In genomic region chr11:2991477-2992233, GRCh38 we compare ENCODE assay signal across 8 cellular contexts. TPM values are rescaled to one million over a fixed set of nuclear protein-coding genes. Genes with fewer than 3 reads are reported as not detected.
A peak's percentile ranks its signal among the peaks of the same experiment; 100 is the strongest.
DNase-seq lines count a peak whose midpoint lies in the region; ATAC-seq and TF ChIP-seq lines count a peak whose summit lies in the region.

No MANE protein-coding gene starts in this region.

- no peaks in the 10 kb centered on the region for H3K9me3 ChIP-seq in RWPE2 (ENCODE audit: severe bottlenecking)
- H3K9me3 ChIP-seq in lower lobe of right lung = no peaks in the 10 kb centered on the region
- no peaks in the 10 kb centered on the region for H3K9me3 ChIP-seq in suprapubic skin

- WGBS in suprapubic skin = 0% methylated on average over 8 of the region's 79 CpGs

- POLR2A ChIA-PET in BJ (lab: Charles Lee) = interaction anchor here (0.7 to 0.9 kb wide), 2 partner anchors 38 to 46 kb away, joined by 3 to 5 read pairs; no protein-coding TSS in a partner anchor

- no peak for TF ChIP-seq POLR2A in suprapubic skin (IDR thresholded peaks at IDR 0.05)

- H3K4me1 ChIP-seq in RWPE2 (ENCODE audit: insufficient read depth, poor library complexity, severe bottlenecking) (peaks cover 18% of the 10 kb centered on the region), lower lobe of right lung (peaks cover 45% of the 10 kb centered on the region), suprapubic skin (peaks cover 52% of the 10 kb centered on the region)

- no peak for TF ChIP-seq CTCF in BJ (IDR thresholded peaks at IDR 0.05; ENCODE audit: insufficient read depth, low read depth, low read length)
- no peak for TF ChIP-seq CTCF in RWPE2 (IDR thresholded peaks at IDR 0.05; ENCODE audit: poor library complexity, severe bottlenecking)
- TF ChIP-seq CTCF in lower lobe of right lung (IDR thresholded peaks at IDR 0.05) = no peak
- TF ChIP-seq CTCF in suprapubic skin (IDR thresholded peaks at IDR 0.05) = no peak

- peak overlapping the region; percentile 77 for H3K27ac ChIP-seq in RWPE2 (ENCODE audit: poor library complexity, severe bottlenecking)
- H3K27ac ChIP-seq in lower lobe of right lung = peak overlapping the region; percentile 91
- peak overlapping the region; percentile 99 for H3K27ac ChIP-seq in suprapubic skin

- DNase-seq in BJ (ENCODE audit: low read depth) (no peak), RWPE2 (ENCODE audit: low spot score) (no peak), dermis blood vessel endothelial cell (peak; percentile 57), lower lobe of right lung (no peak), suprapubic skin (ENCODE audit: low spot score in 2 of 2) (peak; percentile 64 to 83), NCI-H774 (lab: John Stamatoyannopoulos, UW) (no peak)

- H3K27me3 ChIP-seq in BJ (ENCODE audit: control insufficient read depth, insufficient read depth, low read length) (no peaks in the 10 kb centered on the region), RWPE2 (ENCODE audit: insufficient read depth, poor library complexity, severe bottlenecking) (no peaks in the 10 kb centered on the region), lower lobe of right lung (ENCODE audit: low read depth) (no peaks in the 10 kb centered on the region), suprapubic skin (no peaks in the 10 kb centered on the region)

- peaks cover 1% of the 10 kb centered on the region for H3K36me3 ChIP-seq in BJ (ENCODE audit: control insufficient read depth, insufficient read depth, low read length)
- H3K36me3 ChIP-seq in RWPE2 (ENCODE audit: low read depth) = peaks cover 12% of the 10 kb centered on the region; the same call in 1 of the 2 replicates
- H3K36me3 ChIP-seq in lower lobe of right lung = no peaks in the 10 kb centered on the region
- H3K36me3 ChIP-seq in suprapubic skin = no peaks in the 10 kb centered on the region

- TF ChIP-seq EP300 in suprapubic skin (IDR thresholded peaks at IDR 0.05) = no peak

- intact Hi-C loops in lower lobe of right lung (cut with DNase I) = no loop called here

- CTCF ChIA-PET in BJ (lab: Yijun Ruan, JAX) = interaction anchor here (0.7 to 1.7 kb wide), 2 partner anchors 173 to 460 kb away, joined by 3 to 4 read pairs; partner anchors contain the start of gene OSBPL5

- H3K4me3 ChIP-seq in BJ (ENCODE audit: low read depth, low read length) (peak overlapping the region; percentile 48), RWPE2 (ENCODE audit: severe bottlenecking) (peak overlapping the region; percentile 75), lower lobe of right lung (peak overlapping the region; percentile 89), suprapubic skin (peak overlapping the region; percentile 94)

- ATAC-seq in GM18870 (IDR thresholded peaks at IDR 0.05; ENCODE audit: unreplicated experiment) (peak; percentile 7), HG03097 (IDR thresholded peaks at IDR 0.05; ENCODE audit: low FRiP score, unreplicated experiment) (peak; percentile 33), RWPE2 (ENCODE audit: low read depth) (peak; percentile 32), lower lobe of right lung (peak; percentile 82 to 86)

RNA-seq across cellular contexts. Expression of gene NAP1L4, which starts 0.5 kb away (rescaled TPM):
- 65.1 and 67.0 TPM in 2 replicates for polyA plus RNA-seq in BJ (2011; rRNA removed)
- polyA minus RNA-seq in BJ (2011; rRNA and poly(A)+ RNA removed) = 28.2 and 34.5 TPM in 2 replicates
- total RNA-seq in dermis blood vessel endothelial cell = 132 and 165 TPM in 2 replicates
- 96.8 TPM for total RNA-seq in lower lobe of right lung
- 100 to 1,000 TPM in 2 of 4 donors, 10 to 100 TPM in 2; 70.7 to 150 (median 97.5) TPM for total RNA-seq in suprapubic skin

Comparison
In these comparisons a context has a peak if more than half of its experiments do, and no peak if none do; other contexts are left out.
1. DNase-seq: peak in dermis blood vessel endothelial cell (single experiment) and suprapubic skin (2 of 2); none in BJ (single experiment), RWPE2 (single experiment), lower lobe of right lung (single experiment) and NCI-H774 (single experiment).
2. ATAC-seq: peak in every context shown above with its lines; median percentile 84 in lower lobe of right lung; 33 in HG03097; 32 in RWPE2; 7 in GM18870.
3. Peak in every context shown above with its lines, with median percentiles within 50 percentile points of each other: H3K4me3 ChIP-seq and H3K27ac ChIP-seq.